In genomic region chr15:46222861-46223260, GRCh38 we compare ENCODE assay signal across 20 cellular contexts.
"Had no signal": no experiment of that assay in that cellular context is flagged by ENCODE, and none has a peak within 500 bp of the region (broad histone marks: within the 10 kb centered on the region; RNA-seq: fewer than 3 reads in every experiment).

No MANE protein-coding gene starts in this region.

- ATAC-seq: esophagus mucosa; heart right ventricle; left lobe of liver; mucosa of descending colon; naive thymus-derived CD8-positive, alpha-beta T cell; right cardiac atrium had no signal

- H3K36me3 ChIP-seq: heart right ventricle, neutrophil, suprapubic skin, thyroid gland had no signal

- H3K9me3 ChIP-seq: heart right ventricle, mucosa of descending colon, neutrophil, suprapubic skin, thyroid gland had no signal

- DNase-seq: effector memory CD4-positive, alpha-beta T cell; heart right ventricle; hypothalamus; islet precursor cell; mammary epithelial cell; mucosa of descending colon; naive thymus-derived CD8-positive, alpha-beta T cell; right cardiac atrium; small intestine; stimulated activated CD4-positive, alpha-beta T cell treated with anti-CD3 and anti-CD28 coated beads, Interleukin-12 subunit alpha, Interleukin-12 subunit beta, amount 100 ng/mL, for 4 hours; stimulated activated CD4-positive, alpha-beta T cell treated with anti-CD3 and anti-CD28 coated beads, Interleukin-2, amount 100 ng/mL, for 48 hours; stimulated activated naive CD4-positive, alpha-beta T cell treated with Interleukin-2 at 50 U/mL for 16 hours; thyroid gland had no signal

- H3K27me3 ChIP-seq: heart right ventricle, neutrophil, suprapubic skin, thyroid gland had no signal

- H3K27ac ChIP-seq: heart right ventricle, neutrophil, suprapubic skin, thyroid gland had no signal

- H3K4me3 ChIP-seq: heart right ventricle, mucosa of descending colon, suprapubic skin, thyroid gland had no signal

- FAIRE-seq: endometrium, frontal cortex, small intestine, urothelium cell line had no signal
